Comparison of ENCODE assay signal across 18 cellular contexts in the genomic region with DNA sequence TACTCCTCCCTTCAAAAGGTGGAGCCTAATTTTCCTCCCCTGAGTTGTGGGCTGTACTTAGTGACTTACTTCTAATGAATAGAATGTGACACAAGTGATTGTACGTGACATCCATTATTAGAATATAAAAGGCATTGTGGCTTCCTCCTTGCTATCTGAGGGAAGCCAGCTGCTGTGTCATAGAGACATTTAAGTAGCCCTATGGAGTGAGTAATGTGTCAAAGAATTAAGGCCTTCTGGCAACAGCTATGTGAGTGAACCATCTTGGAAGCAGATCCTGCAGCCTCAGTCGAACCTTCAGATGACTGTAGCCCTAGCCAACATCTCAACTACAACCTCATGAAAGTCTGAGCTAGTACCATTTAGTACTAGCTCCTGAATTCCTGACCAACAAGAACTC.
"Had no signal": no experiment of that assay in that cellular context is flagged by ENCODE, and none has a peak within 500 bp of the region (broad histone marks: within the 10 kb centered on the region; RNA-seq: fewer than 3 reads in every experiment).

No MANE protein-coding gene starts in this region.

- DNase-seq: activated B cell treated with CpG ODN at 0.5 μM for 24 hours; activated CD4-positive, alpha-beta T cell treated with anti-CD3 and anti-CD28 coated beads, Interleukin-2, amount 50 U/mL, for 1 hour; activated effector memory CD4-positive, alpha-beta T cell treated with Interleukin-2 at 50 U/mL for 16 hours; activated T-cell treated with anti-CD3 and anti-CD28 coated beads, Interleukin-2, amount 50 U/mL, for 1 hour; amygdala; dermis blood vessel endothelial cell; effector memory CD4-positive, alpha-beta T cell; esophagus squamous epithelium; heart right ventricle; left lung; nephron progenitor cell; nucleus accumbens; stimulated activated CD4-positive, alpha-beta T cell treated with anti-CD3 and anti-CD28 coated beads, Interleukin-12 subunit alpha, Interleukin-12 subunit beta, amount 100 ng/mL, for 4 hours; stimulated activated CD4-positive, alpha-beta T cell treated with anti-CD3 and anti-CD28 coated beads, Interleukin-1b, Interleukin-23, amount 100 ng/mL, for 48 hours; stimulated activated CD8-positive, alpha-beta memory T cell treated with anti-CD3 and anti-CD28 coated beads, Interleukin-4, amount 100 ng/mL, for 48 hours; stimulated activated naive CD4-positive, alpha-beta T cell treated with Interleukin-2 at 50 U/mL for 16 hours had no signal

- H3K27ac Mint-ChIP-seq: activated B cell treated with CpG ODN at 0.5 μM for 24 hours, mesothelial cell of epicardium, nephron progenitor cell had no signal

- ATAC-seq: heart right ventricle, left lung had no signal

- H3K4me3 Mint-ChIP-seq: activated B cell treated with CpG ODN at 0.5 μM for 24 hours; activated naive CD8-positive, alpha-beta T cell; mesothelial cell of epicardium; nephron progenitor cell had no signal

- H3K36me3 Mint-ChIP-seq: activated naive CD8-positive, alpha-beta T cell; mesothelial cell of epicardium had no signal

- H3K27me3 Mint-ChIP-seq: activated B cell treated with CpG ODN at 0.5 μM for 24 hours; activated naive CD8-positive, alpha-beta T cell had no signal

- H3K9me3 Mint-ChIP-seq: activated B cell treated with CpG ODN at 0.5 μM for 24 hours had no signal

- H3K4me1 Mint-ChIP-seq: nephron progenitor cell had no signal
